20 cellular contexts compared by ENCODE assay signal in the genomic region with DNA sequence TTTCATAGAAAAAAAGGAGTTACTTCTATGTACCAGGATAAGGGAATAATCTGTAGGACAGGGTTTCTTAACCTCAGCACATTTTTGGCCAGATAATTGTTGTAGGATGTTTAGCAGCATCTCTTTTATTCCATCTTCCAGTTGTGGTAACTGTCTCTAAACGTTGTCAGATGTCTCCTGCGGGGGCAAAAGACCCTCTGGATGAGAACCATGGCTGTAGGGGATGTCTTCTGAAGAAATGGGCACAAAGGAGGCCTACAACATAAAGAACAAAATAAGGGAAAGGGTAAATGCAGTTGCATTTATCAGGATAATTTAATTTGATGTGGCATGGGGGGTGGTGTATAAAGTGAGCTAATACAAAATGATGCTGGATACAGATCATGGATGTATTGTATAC. TPM values are rescaled to one million over a fixed set of nuclear protein-coding genes. Genes with fewer than 3 reads are reported as not detected.
DNase-seq lines count a peak whose midpoint lies in the region; ATAC-seq and TF ChIP-seq lines count a peak whose summit lies in the region.
"Had no signal": no experiment of that assay in that cellular context is flagged by ENCODE, and none has a peak within 500 bp of the region (broad histone marks: within the 10 kb centered on the region; RNA-seq: fewer than 3 reads in every experiment).

No MANE protein-coding gene starts in this region.

- peak overlapping the region; percentile 54 for H3K27ac Mint-ChIP-seq in activated T-cell treated with anti-CD3 and anti-CD28 coated beads, Interleukin-2, amount 50 U/mL, for 24 hours
- H3K27ac Mint-ChIP-seq in CD8-positive, alpha-beta memory T cell, result peak overlapping the region in 6 of 8 donors; percentile 21 to 73 (median 69)
- H3K27ac Mint-ChIP-seq in activated CD8-positive, alpha-beta T cell treated with anti-CD3 and anti-CD28 coated beads, Interleukin-2, amount 10 ng/mL, durations not matched to agents 7 days and 5 days, result peak overlapping the region; percentile 42
- H3K27ac Mint-ChIP-seq in naive thymus-derived CD8-positive, alpha-beta T cell, result peak overlapping the region in 7 of 10 donors; percentile 5 to 73 (median 65)
- no peak overlapping the region for H3K27ac Mint-ChIP-seq in stimulated activated naive B cell treated with anti-CD40 and anti-IgM and Interleukin-4, amounts not matched to agents 10 μg/mL and 1 μg/mL and 100 μg/mL, for 72 hours
- H3K27ac Mint-ChIP-seq in Caco-2 (ENCODE audit: unreplicated experiment), result no peak overlapping the region
- H3K27ac Mint-ChIP-seq: nephron progenitor cell; stimulated activated naive CD8-positive, alpha-beta T cell treated with anti-CD3 and anti-CD28 coated beads, Interleukin-15, Interleukin-2, amounts not matched to agents 100 ng/mL and 50 ng/mL, for 24 hours had no signal

- no peaks in the 10 kb centered on the region for H3K27me3 Mint-ChIP-seq in activated T-cell treated with anti-CD3 and anti-CD28 coated beads, Interleukin-2, amount 50 U/mL, for 24 hours
- no peaks in the 10 kb centered on the region for H3K27me3 Mint-ChIP-seq in CD8-positive, alpha-beta memory T cell
- H3K27me3 Mint-ChIP-seq in activated CD8-positive, alpha-beta T cell treated with anti-CD3 and anti-CD28 coated beads, Interleukin-2, amount 10 ng/mL, durations not matched to agents 7 days and 5 days (ENCODE audit: low read depth), result no peaks in the 10 kb centered on the region
- peaks cover 0 to 3% (median 0%) of the 10 kb centered on the region in 5 donors for H3K27me3 Mint-ChIP-seq in naive thymus-derived CD8-positive, alpha-beta T cell
- H3K27me3 Mint-ChIP-seq in stimulated activated naive B cell treated with anti-CD40 and anti-IgM and Interleukin-4, amounts not matched to agents 10 μg/mL and 1 μg/mL and 100 μg/mL, for 72 hours, result no peaks in the 10 kb centered on the region
- H3K27me3 Mint-ChIP-seq in Caco-2 (ENCODE audit: insufficient read depth, unreplicated experiment), result no peaks in the 10 kb centered on the region
- H3K27me3 Mint-ChIP-seq: stimulated activated naive CD8-positive, alpha-beta T cell treated with anti-CD3 and anti-CD28 coated beads, Interleukin-15, Interleukin-2, amounts not matched to agents 100 ng/mL and 50 ng/mL, for 24 hours had no signal

- no peak overlapping the region for H3K4me3 ChIP-seq in CD8-positive, alpha-beta memory T cell (ENCODE audit: low read length)
- no peak overlapping the region for H3K4me3 ChIP-seq in Caco-2 (ENCODE audit: low read depth, low read length)
- H3K4me3 ChIP-seq: ascending aorta, left ventricle myocardium inferior had no signal

- CTCF ChIA-PET in CD8-positive, alpha-beta memory T cell (lab: Charles Lee), result interaction anchor here (1.0 kb wide), 1 partner anchor 38 kb away, joined by 3 read pairs; no protein-coding TSS in a partner anchor
- CTCF ChIA-PET in activated CD8-positive, alpha-beta T cell treated with anti-CD3 and anti-CD28 coated beads, Interleukin-2, amount 10 ng/mL, durations not matched to agents 7 days and 5 days (lab: Charles Lee), result no interaction called here
- CTCF ChIA-PET in Caco-2 (lab: Charles Lee), result no interaction called here

- no peak for ATAC-seq in activated CD8-positive, alpha-beta T cell treated with anti-CD3 and anti-CD28 coated beads, Interleukin-2, amount 10 ng/mL, durations not matched to agents 7 days and 5 days
- ATAC-seq in naive thymus-derived CD8-positive, alpha-beta T cell, result no peak
- no peak for ATAC-seq in Right ventricle myocardium superior (ENCODE audit: poor library complexity)
- no peak for ATAC-seq in stimulated activated naive B cell treated with anti-CD40 and anti-IgM and Interleukin-4, amounts not matched to agents 10 μg/mL and 1 μg/mL and 100 μg/mL, for 72 hours (replicated peaks)
- ATAC-seq: Right ventricle myocardium inferior, sciatic nerve had no signal

- H3K9me3 Mint-ChIP-seq in activated T-cell treated with anti-CD3 and anti-CD28 coated beads, Interleukin-2, amount 50 U/mL, for 24 hours, result no peaks in the 10 kb centered on the region
- H3K9me3 Mint-ChIP-seq in CD8-positive, alpha-beta memory T cell, result no peaks in the 10 kb centered on the region
- H3K9me3 Mint-ChIP-seq in activated CD8-positive, alpha-beta T cell treated with anti-CD3 and anti-CD28 coated beads, Interleukin-2, amount 10 ng/mL, durations not matched to agents 7 days and 5 days (ENCODE audit: insufficient read depth), result no peaks in the 10 kb centered on the region
- H3K9me3 Mint-ChIP-seq in naive thymus-derived CD8-positive, alpha-beta T cell, result no peaks in the 10 kb centered on the region
- H3K9me3 Mint-ChIP-seq in stimulated activated naive B cell treated with anti-CD40 and anti-IgM and Interleukin-4, amounts not matched to agents 10 μg/mL and 1 μg/mL and 100 μg/mL, for 72 hours, result no peaks in the 10 kb centered on the region
- no peaks in the 10 kb centered on the region for H3K9me3 Mint-ChIP-seq in Caco-2 (ENCODE audit: unreplicated experiment)
- H3K9me3 Mint-ChIP-seq: stimulated activated naive CD8-positive, alpha-beta T cell treated with anti-CD3 and anti-CD28 coated beads, Interleukin-15, Interleukin-2, amounts not matched to agents 100 ng/mL and 50 ng/mL, for 24 hours had no signal

- H3K9me3 ChIP-seq in CD8-positive, alpha-beta memory T cell (ENCODE audit: low read length), result no peaks in the 10 kb centered on the region
- no peaks in the 10 kb centered on the region for H3K9me3 ChIP-seq in Caco-2
- H3K9me3 ChIP-seq: ascending aorta, left ventricle myocardium inferior had no signal

- H3K36me3 Mint-ChIP-seq in activated T-cell treated with anti-CD3 and anti-CD28 coated beads, Interleukin-2, amount 50 U/mL, for 24 hours (ENCODE audit: low read depth), result peaks cover 59% of the 10 kb centered on the region
- H3K36me3 Mint-ChIP-seq in CD8-positive, alpha-beta memory T cell, result peaks cover 0 to 28% (median 9%) of the 10 kb centered on the region in 3 donors
- peaks cover 37% of the 10 kb centered on the region for H3K36me3 Mint-ChIP-seq in activated CD8-positive, alpha-beta T cell treated with anti-CD3 and anti-CD28 coated beads, Interleukin-2, amount 10 ng/mL, durations not matched to agents 7 days and 5 days (ENCODE audit: low read depth)
- H3K36me3 Mint-ChIP-seq in naive thymus-derived CD8-positive, alpha-beta T cell, result peaks cover 0 to 28% (median 4%) of the 10 kb centered on the region in 3 donors
- H3K36me3 Mint-ChIP-seq in stimulated activated naive B cell treated with anti-CD40 and anti-IgM and Interleukin-4, amounts not matched to agents 10 μg/mL and 1 μg/mL and 100 μg/mL, for 72 hours, result peaks cover 16 to 24% of the 10 kb centered on the region in 2 donors
- peaks cover 52% of the 10 kb centered on the region for H3K36me3 Mint-ChIP-seq in Caco-2 (ENCODE audit: insufficient read depth, unreplicated experiment)

- DNase-seq in activated T-cell treated with anti-CD3 and anti-CD28 coated beads, Interleukin-2, amount 50 U/mL, for 24 hours, result no peak
- no peak for DNase-seq in activated T-cell treated with anti-CD3 and anti-CD28 coated beads, Interleukin-2, amount 50 U/mL, for 48 hours
- DNase-seq in CD8-positive, alpha-beta memory T cell, result no peak
- DNase-seq in activated CD8-positive, alpha-beta T cell treated with anti-CD3 and anti-CD28 coated beads, Interleukin-2, amount 10 ng/mL, durations not matched to agents 7 days and 5 days, result no peak
- no peak for DNase-seq in naive thymus-derived CD8-positive, alpha-beta T cell
- DNase-seq in Right ventricle myocardium superior (no peak), Caco-2 (no peak)
- no peak for DNase-seq in stimulated activated naive B cell treated with anti-CD40 and anti-IgM and Interleukin-4, amounts not matched to agents 10 μg/mL and 1 μg/mL and 100 μg/mL, for 72 hours
- DNase-seq: activated effector memory CD4-positive, alpha-beta T cell treated with anti-CD3 and anti-CD28 coated beads, Interleukin-2, amount 50 U/mL, for 16 hours; caudate nucleus; dermis blood vessel endothelial cell; left ventricle myocardium inferior; midbrain; NCI-H2081 treated with DMSO at 0.1 percent for 48 hours; NCI-H774; nephron progenitor cell had no signal

- no peaks in the 10 kb centered on the region for H3K27me3 ChIP-seq in CD8-positive, alpha-beta memory T cell (ENCODE audit: insufficient read depth, low read length, poor library complexity, severe bottlenecking)
- no peaks in the 10 kb centered on the region for H3K27me3 ChIP-seq in Caco-2 (replicated peaks; ENCODE audit: control insufficient read depth, insufficient read depth, low read length)
- H3K27me3 ChIP-seq: ascending aorta had no signal

- BruUV-seq in Caco-2 (replicated peaks; lab: Mats Ljungman, UMichigan), result no TSS peak

- TF ChIP-seq CTCF in Caco-2 (IDR thresholded peaks at IDR 0.05; ENCODE audit: insufficient read depth in 1 of 2, low read depth in 1 of 2, low read length in 1 of 2, severe bottlenecking in 1 of 2, unreplicated experiment in 1 of 2), result no peak

- POLR2A ChIA-PET in CD8-positive, alpha-beta memory T cell (lab: Charles Lee), result no interaction called here
- POLR2A ChIA-PET in activated CD8-positive, alpha-beta T cell treated with anti-CD3 and anti-CD28 coated beads, Interleukin-2, amount 10 ng/mL, durations not matched to agents 7 days and 5 days (lab: Charles Lee), result interaction anchor here (3.2 kb wide), 1 partner anchor 9 kb away, joined by 9 read pairs; no protein-coding TSS in a partner anchor
- POLR2A ChIA-PET in naive thymus-derived CD8-positive, alpha-beta T cell (lab: Charles Lee), result no interaction called here
- POLR2A ChIA-PET in Caco-2 (lab: Charles Lee), result no interaction called here

- peaks cover 21% of the 10 kb centered on the region for H3K4me1 ChIP-seq in CD8-positive, alpha-beta memory T cell (ENCODE audit: insufficient read depth, low read length)
- H3K4me1 ChIP-seq in Caco-2, result 0 out of 2 replicates have a peak, but pooled peaks cover 6% of the 10 kb centered on the region

- H3K36me3 ChIP-seq in CD8-positive, alpha-beta memory T cell (ENCODE audit: insufficient read depth, low read length), result peaks cover 5% of the 10 kb centered on the region
- no peaks in the 10 kb centered on the region for H3K36me3 ChIP-seq in Caco-2 (ENCODE audit: control insufficient read depth, insufficient read depth, low read length)

- H3K27ac ChIP-seq in CD8-positive, alpha-beta memory T cell (ENCODE audit: low read depth, low read length), result no peak overlapping the region
- H3K27ac ChIP-seq: left ventricle myocardium inferior had no signal

- intact Hi-C loops in Right ventricle myocardium superior (cut with DNase I) (no loop called here), Caco-2 (cut with micrococcal nuclease; ENCODE audit: unreplicated experiment) (no loop called here)

- no peak overlapping the region for H3K4me3 Mint-ChIP-seq in activated T-cell treated with anti-CD3 and anti-CD28 coated beads, Interleukin-2, amount 50 U/mL, for 24 hours
- H3K4me3 Mint-ChIP-seq in CD8-positive, alpha-beta memory T cell, result peak overlapping the region in 1 of 7 donors; percentile 38
- no peak overlapping the region for H3K4me3 Mint-ChIP-seq in activated CD8-positive, alpha-beta T cell treated with anti-CD3 and anti-CD28 coated beads, Interleukin-2, amount 10 ng/mL, durations not matched to agents 7 days and 5 days
- H3K4me3 Mint-ChIP-seq in naive thymus-derived CD8-positive, alpha-beta T cell, result no peak overlapping the region
- H3K4me3 Mint-ChIP-seq in stimulated activated naive B cell treated with anti-CD40 and anti-IgM and Interleukin-4, amounts not matched to agents 10 μg/mL and 1 μg/mL and 100 μg/mL, for 72 hours, result no peak overlapping the region
- H3K4me3 Mint-ChIP-seq in Caco-2 (ENCODE audit: unreplicated experiment), result no peak overlapping the region
- H3K4me3 Mint-ChIP-seq: nephron progenitor cell; stimulated activated naive CD8-positive, alpha-beta T cell treated with anti-CD3 and anti-CD28 coated beads, Interleukin-15, Interleukin-2, amounts not matched to agents 100 ng/mL and 50 ng/mL, for 24 hours had no signal

- H3K4me1 Mint-ChIP-seq in activated T-cell treated with anti-CD3 and anti-CD28 coated beads, Interleukin-2, amount 50 U/mL, for 24 hours (ENCODE audit: low read depth), result peaks cover 24% of the 10 kb centered on the region
- peaks cover 19 to 41% (median 39%) of the 10 kb centered on the region in 3 donors for H3K4me1 Mint-ChIP-seq in CD8-positive, alpha-beta memory T cell
- H3K4me1 Mint-ChIP-seq in activated CD8-positive, alpha-beta T cell treated with anti-CD3 and anti-CD28 coated beads, Interleukin-2, amount 10 ng/mL, durations not matched to agents 7 days and 5 days (ENCODE audit: low read depth), result peaks cover 29% of the 10 kb centered on the region
- H3K4me1 Mint-ChIP-seq in naive thymus-derived CD8-positive, alpha-beta T cell, result peaks cover 14 to 34% (median 26%) of the 10 kb centered on the region in 4 donors
- peaks cover 7 to 22% of the 10 kb centered on the region in 2 donors for H3K4me1 Mint-ChIP-seq in stimulated activated naive B cell treated with anti-CD40 and anti-IgM and Interleukin-4, amounts not matched to agents 10 μg/mL and 1 μg/mL and 100 μg/mL, for 72 hours
- peaks cover 8% of the 10 kb centered on the region for H3K4me1 Mint-ChIP-seq in Caco-2 (ENCODE audit: low read depth, unreplicated experiment)

RNA-seq across cellular contexts. Expression of a gene that starts 4.1 kb away (rescaled TPM):
- 10 to 100 TPM; 29.7 to 33.8 TPM for total RNA-seq in CD8-positive, alpha-beta memory T cell
- polyA plus RNA-seq in CD8-positive, alpha-beta memory T cell, result 7.6 TPM
- 10 to 100 TPM; 72.3 to 73.9 TPM for total RNA-seq in activated CD8-positive, alpha-beta T cell treated with anti-CD3 and anti-CD28 coated beads, Interleukin-2, amount 10 ng/mL, durations not matched to agents 7 days and 5 days
- 1 to 10 TPM; 7.8 TPM for total RNA-seq in naive thymus-derived CD8-positive, alpha-beta T cell
- 1 to 10 TPM; 4.3 to 7.1 (median 5.9) TPM for polyA plus RNA-seq in naive thymus-derived CD8-positive, alpha-beta T cell
- total RNA-seq in Right ventricle myocardium superior, result 1.9 TPM
- total RNA-seq in Caco-2 (2022), result 31.4 and 35.5 TPM in 2 replicates
- total RNA-seq: ascending aorta had no signal

RNA-seq across cellular contexts. Expression of a gene that starts 15.5 kb away (rescaled TPM):
- total RNA-seq in CD8-positive, alpha-beta memory T cell, result 10 to 100 TPM; 15.3 to 17.4 TPM
- polyA plus RNA-seq in CD8-positive, alpha-beta memory T cell, result 8.2 TPM
- total RNA-seq in activated CD8-positive, alpha-beta T cell treated with anti-CD3 and anti-CD28 coated beads, Interleukin-2, amount 10 ng/mL, durations not matched to agents 7 days and 5 days, result 10 to 100 TPM; 15.6 to 20.6 TPM
- 10 to 100 TPM; 14.6 to 17.4 TPM for total RNA-seq in naive thymus-derived CD8-positive, alpha-beta T cell
- 1 to 10 TPM; 7.3 to 9.5 (median 7.7) TPM for polyA plus RNA-seq in naive thymus-derived CD8-positive, alpha-beta T cell
- total RNA-seq in Right ventricle myocardium superior, result 28.2 TPM
- total RNA-seq in Caco-2 (2022), result 24.4 and 26.3 TPM in 2 replicates

Comparison
In these comparisons a context has a peak if more than half of its experiments do, and no peak if none do; other contexts are left out.
1. H3K27ac Mint-ChIP-seq: peak in activated T-cell treated with anti-CD3 and anti-CD28 coated beads, Interleukin-2, amount 50 U/mL, for 24 hours (single experiment), CD8-positive, alpha-beta memory T cell (6 of 8), activated CD8-positive, alpha-beta T cell treated with anti-CD3 and anti-CD28 coated beads, Interleukin-2, amount 10 ng/mL, durations not matched to agents 7 days and 5 days (single experiment) and naive thymus-derived CD8-positive, alpha-beta T cell (7 of 10); none in stimulated activated naive B cell treated with anti-CD40 and anti-IgM and Interleukin-4, amounts not matched to agents 10 μg/mL and 1 μg/mL and 100 μg/mL, for 72 hours (single experiment) and Caco-2 (single experiment).